In the genomic region with DNA sequence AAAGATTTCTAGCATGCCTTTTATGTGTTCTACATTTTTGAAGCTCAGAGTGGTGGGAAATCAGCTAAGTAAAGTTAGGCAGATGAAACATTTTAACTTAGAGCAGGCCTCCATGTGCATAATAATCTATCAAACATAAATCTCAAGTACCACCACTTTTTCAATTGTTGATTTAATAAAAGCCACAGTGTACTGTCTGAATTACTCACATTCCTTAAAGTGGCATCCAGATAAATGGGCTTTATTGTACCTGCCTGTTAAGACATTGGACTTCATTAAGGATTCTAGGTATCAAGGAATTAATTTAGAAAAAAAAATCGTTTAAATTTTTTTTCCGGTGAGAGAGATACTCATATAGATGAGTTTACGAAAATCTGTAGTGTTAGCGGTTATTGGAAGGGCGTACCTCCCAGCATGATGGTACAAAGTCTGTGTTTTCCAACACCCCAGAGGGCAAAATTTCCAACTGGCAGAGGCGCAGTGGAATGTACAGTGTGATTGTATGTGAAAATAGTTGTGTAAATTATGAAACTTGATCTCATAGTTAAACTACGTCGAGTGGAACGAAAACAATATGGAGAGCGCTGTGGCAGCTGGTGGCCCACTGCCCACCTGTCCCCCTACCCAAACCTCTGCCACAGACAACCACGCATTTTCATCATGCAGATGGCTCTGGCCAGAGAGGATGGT, we compare ENCODE assay signal across 13 cellular contexts. TPM values are rescaled to one million over a fixed set of nuclear protein-coding genes. Genes with fewer than 3 reads are reported as not detected.
DNase-seq lines count a peak whose midpoint lies in the region; TF ChIP-seq lines count a peak whose summit lies in the region.
"Had no signal": no experiment of that assay in that cellular context is flagged by ENCODE, and none has a peak within 500 bp of the region (broad histone marks: within the 10 kb centered on the region; RNA-seq: fewer than 3 reads in every experiment).

No MANE protein-coding gene starts in this region.

- H3K9me3 ChIP-seq in endodermal cell (ENCODE audit: control insufficient read depth, low read length) (no peaks in the 10 kb centered on the region), skeletal muscle satellite cell (replicated peaks; ENCODE audit: low read length) (no peaks in the 10 kb centered on the region)
- H3K9me3 ChIP-seq: stomach had no signal

- H3K27ac ChIP-seq in endodermal cell (ENCODE audit: low read depth, low read length) = no peak overlapping the region
- H3K27ac ChIP-seq: stomach had no signal

- no peaks in the 10 kb centered on the region for H3K9me3 Mint-ChIP-seq in endodermal cell
- H3K9me3 Mint-ChIP-seq: activated B cell treated with CpG ODN at 0.5 μM for 24 hours; naive thymus-derived CD8-positive, alpha-beta T cell had no signal

- no peak overlapping the region for H3K9ac ChIP-seq in endodermal cell (ENCODE audit: extremely low read depth, low read length, poor library complexity, severe bottlenecking)
- H3K9ac ChIP-seq in skeletal muscle satellite cell (ENCODE audit: low read depth, low read length) = peak overlapping the region; percentile 75

- H3K4me3 ChIP-seq in endodermal cell (ENCODE audit: low read length) (no peak overlapping the region), skeletal muscle satellite cell (ENCODE audit: low read length) (peak overlapping the region; percentile 48)
- H3K4me3 ChIP-seq: stomach had no signal

- peak overlapping the region; percentile 70 for H3K4me2 ChIP-seq in skeletal muscle satellite cell (ENCODE audit: low read length)

- H3K36me3 ChIP-seq in endodermal cell (ENCODE audit: control insufficient read depth, insufficient read depth, low read length) = no peaks in the 10 kb centered on the region
- peaks cover 39% of the 10 kb centered on the region for H3K36me3 ChIP-seq in skeletal muscle satellite cell (ENCODE audit: insufficient read depth, low read length)

- H3K4me1 ChIP-seq in endodermal cell (ENCODE audit: control insufficient read depth, insufficient read depth, low read length) = no peaks in the 10 kb centered on the region
- peaks cover 46% of the 10 kb centered on the region for H3K4me1 ChIP-seq in skeletal muscle satellite cell (ENCODE audit: control insufficient read depth, insufficient read depth, low read length)

- H3K4me1 Mint-ChIP-seq in endodermal cell = peaks cover 8% of the 10 kb centered on the region

- H3K27me3 ChIP-seq in endodermal cell (ENCODE audit: control insufficient read depth, insufficient read depth, low read length, poor library complexity, severe bottlenecking) = no peaks in the 10 kb centered on the region
- no peaks in the 10 kb centered on the region for H3K27me3 ChIP-seq in skeletal muscle satellite cell (ENCODE audit: control insufficient read depth, insufficient read depth, low read length)
- H3K27me3 ChIP-seq: stomach had no signal

- H3K36me3 Mint-ChIP-seq in endodermal cell (ENCODE audit: low read depth) = peaks cover 4% of the 10 kb centered on the region

- H3K27me3 Mint-ChIP-seq in endodermal cell (ENCODE audit: insufficient read depth) = no peaks in the 10 kb centered on the region
- H3K27me3 Mint-ChIP-seq: activated B cell treated with CpG ODN at 0.5 μM for 24 hours; activated naive CD8-positive, alpha-beta T cell; naive thymus-derived CD8-positive, alpha-beta T cell had no signal

- peak overlapping the region; percentile 79 for H3K27ac Mint-ChIP-seq in endodermal cell
- H3K27ac Mint-ChIP-seq: activated B cell treated with CpG ODN at 0.5 μM for 24 hours had no signal

- 97% methylated on average over 10 to 11 of the region's 11 CpGs for WGBS in endodermal cell (ENCODE audit: insufficient coverage in 1 of 2, insufficient read length in 1 of 2), 2 experiments

- DNase-seq in NCI-H510A treated with DMSO at 0.1 percent for 48 hours (lab: John Stamatoyannopoulos, UW) = peak; percentile 78
- DNase-seq in NCI-H510A (lab: John Stamatoyannopoulos, UW) = no peak
- peak; percentile 54 for DNase-seq in NCI-H748 (lab: John Stamatoyannopoulos, UW; ENCODE audit: unreplicated experiment)
- DNase-seq in endodermal cell = no peak
- no peak for DNase-seq in activated gamma-delta T cell treated with Interleukin-2 at 50 U/mL for 16 hours
- no peak for DNase-seq in AG08396 (ENCODE audit: low spot score)
- no peak for DNase-seq in H4 (ENCODE audit: low spot score)
- DNase-seq: activated B cell treated with CpG ODN at 0.5 μM for 24 hours; naive thymus-derived CD8-positive, alpha-beta T cell; NCI-H1048; stomach had no signal

- no peak for TF ChIP-seq CTCF in endodermal cell (conservative IDR thresholded peaks at IDR 0.05)

- no peak overlapping the region for H3K4me3 Mint-ChIP-seq in endodermal cell
- H3K4me3 Mint-ChIP-seq: activated B cell treated with CpG ODN at 0.5 μM for 24 hours; activated naive CD8-positive, alpha-beta T cell; naive thymus-derived CD8-positive, alpha-beta T cell had no signal

RNA-seq across cellular contexts. Expression of a gene that starts 25.0 kb away (rescaled TPM):
- total RNA-seq in endodermal cell = 10 to 100 TPM; 17.1 to 18.1 TPM
- 20.7 TPM for polyA plus RNA-seq in endodermal cell (2013, experiment 1 of 2)
- polyA plus RNA-seq in endodermal cell (2013, experiment 2 of 2) = 26.6 TPM
- 46.6 and 58.5 TPM in 2 replicates for total RNA-seq in skeletal muscle satellite cell (2012; rRNA removed)
- total RNA-seq in H4 (2014; rRNA removed; shearing (Covaris generic)) = 15.1 and 17.8 TPM in 2 replicates

Comparison
In these comparisons a context has a peak if more than half of its experiments do, and no peak if none do; other contexts are left out.
1. DNase-seq: peak in NCI-H510A treated with DMSO at 0.1 percent for 48 hours (single experiment) and NCI-H748 (single experiment); none in NCI-H510A (single experiment), endodermal cell (single experiment), activated gamma-delta T cell treated with Interleukin-2 at 50 U/mL for 16 hours (single experiment), AG08396 (single experiment) and H4 (single experiment).